In the genomic region with DNA sequence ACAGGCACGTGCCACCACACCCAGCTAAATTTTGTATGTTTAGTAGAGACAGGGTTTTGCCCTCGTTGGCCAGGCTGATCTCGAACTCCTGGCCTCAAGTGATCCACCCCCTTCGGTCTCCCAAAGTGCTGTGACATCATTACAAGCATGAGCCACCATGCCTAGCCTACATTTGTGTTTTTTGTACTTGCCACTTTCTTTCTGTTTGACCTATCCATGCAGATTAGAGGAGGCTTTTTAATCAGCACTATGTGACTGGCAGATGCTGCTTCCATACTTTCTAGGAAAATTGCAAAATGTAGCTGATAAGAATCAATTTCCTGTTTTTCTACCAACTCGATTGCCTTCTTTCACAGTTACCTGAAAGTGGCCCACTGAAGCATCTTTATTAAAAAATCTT, we compare ENCODE assay signal across 14 cellular contexts. TPM values are rescaled to one million over a fixed set of nuclear protein-coding genes. Genes with fewer than 3 reads are reported as not detected.
DNase-seq lines count a peak whose midpoint lies in the region; ATAC-seq and TF ChIP-seq lines count a peak whose summit lies in the region.
"Had no signal": no experiment of that assay in that cellular context is flagged by ENCODE, and none has a peak within 500 bp of the region (broad histone marks: within the 10 kb centered on the region; RNA-seq: fewer than 3 reads in every experiment).

No MANE protein-coding gene starts in this region.

- no peaks in the 10 kb centered on the region for H3K9me3 Mint-ChIP-seq in activated CD8-positive, alpha-beta T cell treated with anti-CD3 and anti-CD28 coated beads, Interleukin-2, amount 10 ng/mL, durations not matched to agents 7 days and 5 days (ENCODE audit: insufficient read depth)
- H3K9me3 Mint-ChIP-seq in activated CD8-positive, alpha-beta T cell treated with anti-CD3 and anti-CD28 coated beads for 36 hours: no peaks in the 10 kb centered on the region
- H3K9me3 Mint-ChIP-seq in CD4-positive, alpha-beta T cell: no peaks in the 10 kb centered on the region

- TF ChIP-seq CTCF in activated CD8-positive, alpha-beta T cell treated with anti-CD3 and anti-CD28 coated beads for 36 hours (IDR thresholded peaks at IDR 0.05): no peak
- TF ChIP-seq CTCF in Loucy (conservative IDR thresholded peaks at IDR 0.05; ENCODE audit: low read length): no peak
- no peak for TF ChIP-seq CTCF in gastrocnemius medialis (IDR thresholded peaks at IDR 0.05 in 4 of 5, conservative IDR thresholded peaks at IDR 0.05 in 1 of 5)
- no peak for TF ChIP-seq CTCF in GM13976 (IDR thresholded peaks at IDR 0.05; ENCODE audit: borderline replicate concordance, control extremely low read depth, extremely low read depth, insufficient read depth, missing control alignments)
- no peak for TF ChIP-seq CTCF in CD4-positive, alpha-beta T cell (IDR thresholded peaks at IDR 0.05)
- no peak for TF ChIP-seq CTCF in esophagus squamous epithelium (IDR thresholded peaks at IDR 0.05)

- no peaks in the 10 kb centered on the region for H3K27me3 ChIP-seq in Loucy (ENCODE audit: insufficient read depth, low read length, poor library complexity, severe bottlenecking)
- H3K27me3 ChIP-seq in gastrocnemius medialis: no peaks in the 10 kb centered on the region
- peaks cover 22% of the 10 kb centered on the region for H3K27me3 ChIP-seq in CD4-positive, alpha-beta T cell (ENCODE audit: control insufficient read depth, insufficient read depth, low read length)
- H3K27me3 ChIP-seq in esophagus squamous epithelium: no peaks in the 10 kb centered on the region
- H3K27me3 ChIP-seq: SJSA1 had no signal

- no peak overlapping the region for H3K9ac ChIP-seq in Loucy (ENCODE audit: low read depth, low read length, poor library complexity, severe bottlenecking)

- intact Hi-C loops in activated CD8-positive, alpha-beta T cell treated with anti-CD3 and anti-CD28 coated beads for 36 hours (cut with micrococcal nuclease): no loop called here
- intact Hi-C loops in gastrocnemius medialis (cut with DNase I; ENCODE audit: low total_unique reads) (no loop called here), esophagus squamous epithelium (cut with DNase I) (no loop called here)
- intact Hi-C loops in CD4-positive, alpha-beta T cell (cut with DNase I, micrococcal nuclease): no loop called here

- H2AFZ ChIP-seq in Loucy (ENCODE audit: low read length): no peak overlapping the region

- H3K27ac Mint-ChIP-seq in activated CD8-positive, alpha-beta T cell treated with anti-CD3 and anti-CD28 coated beads, Interleukin-2, amount 10 ng/mL, durations not matched to agents 7 days and 5 days: peak overlapping the region; percentile 67
- H3K27ac Mint-ChIP-seq in activated CD8-positive, alpha-beta T cell treated with anti-CD3 and anti-CD28 coated beads for 36 hours: no peak overlapping the region
- H3K27ac Mint-ChIP-seq in CD4-positive, alpha-beta T cell: no peak overlapping the region

- no peak overlapping the region for H3K4me3 ChIP-seq in Loucy (ENCODE audit: low read length, poor library complexity, severe bottlenecking)
- H3K4me3 ChIP-seq in gastrocnemius medialis: no peak overlapping the region
- H3K4me3 ChIP-seq in esophagus squamous epithelium: no peak overlapping the region
- H3K4me3 ChIP-seq: SJSA1 had no signal

- POLR2A ChIA-PET in activated CD8-positive, alpha-beta T cell treated with anti-CD3 and anti-CD28 coated beads, Interleukin-2, amount 10 ng/mL, durations not matched to agents 7 days and 5 days (lab: Charles Lee): no interaction called here
- POLR2A ChIA-PET in activated CD8-positive, alpha-beta T cell treated with anti-CD3 and anti-CD28 coated beads for 36 hours (lab: Charles Lee): no interaction called here
- POLR2A ChIA-PET in CD4-positive, alpha-beta T cell (lab: Charles Lee): interaction anchor here (1.5 kb wide), 1 partner anchor 467 kb away, joined by 5 read pairs; no protein-coding TSS in a partner anchor

- H3K36me3 ChIP-seq in Loucy (ENCODE audit: insufficient read depth, low read length) (no peaks in the 10 kb centered on the region), gastrocnemius medialis (peaks cover 0 to 5% of the 10 kb centered on the region in 2 donors), esophagus squamous epithelium (peaks cover 0 to 91% (median 0%) of the 10 kb centered on the region in 3 donors)

- no peak overlapping the region for H3K4me3 Mint-ChIP-seq in activated CD8-positive, alpha-beta T cell treated with anti-CD3 and anti-CD28 coated beads, Interleukin-2, amount 10 ng/mL, durations not matched to agents 7 days and 5 days
- no peak overlapping the region for H3K4me3 Mint-ChIP-seq in activated CD8-positive, alpha-beta T cell treated with anti-CD3 and anti-CD28 coated beads for 36 hours
- H3K4me3 Mint-ChIP-seq in CD4-positive, alpha-beta T cell: no peak overlapping the region

- WGBS in esophagus squamous epithelium, 2 donors: 89 to 90% methylated on average over 5 of the region's 5 CpGs

- no peaks in the 10 kb centered on the region for H3K36me3 Mint-ChIP-seq in activated CD8-positive, alpha-beta T cell treated with anti-CD3 and anti-CD28 coated beads, Interleukin-2, amount 10 ng/mL, durations not matched to agents 7 days and 5 days (ENCODE audit: low read depth)
- H3K36me3 Mint-ChIP-seq in activated CD8-positive, alpha-beta T cell treated with anti-CD3 and anti-CD28 coated beads for 36 hours (ENCODE audit: low read depth): no peaks in the 10 kb centered on the region
- H3K36me3 Mint-ChIP-seq in CD4-positive, alpha-beta T cell (ENCODE audit: low read depth): no peaks in the 10 kb centered on the region

- H3K4me1 Mint-ChIP-seq in activated CD8-positive, alpha-beta T cell treated with anti-CD3 and anti-CD28 coated beads, Interleukin-2, amount 10 ng/mL, durations not matched to agents 7 days and 5 days (ENCODE audit: low read depth): peaks cover 30% of the 10 kb centered on the region
- H3K4me1 Mint-ChIP-seq in activated CD8-positive, alpha-beta T cell treated with anti-CD3 and anti-CD28 coated beads for 36 hours (ENCODE audit: low read depth): peaks cover 22% of the 10 kb centered on the region
- H3K4me1 Mint-ChIP-seq in CD4-positive, alpha-beta T cell (ENCODE audit: low read depth): peaks cover 24% of the 10 kb centered on the region

- H3K4me1 ChIP-seq in Loucy (ENCODE audit: insufficient read depth, low read length, poor library complexity, severe bottlenecking) (peaks cover 41% of the 10 kb centered on the region), gastrocnemius medialis (peaks cover 42 to 47% of the 10 kb centered on the region in 2 donors), esophagus squamous epithelium (peaks cover 19 to 78% (median 19%) of the 10 kb centered on the region in 3 donors)

- CTCF ChIA-PET in activated CD8-positive, alpha-beta T cell treated with anti-CD3 and anti-CD28 coated beads, Interleukin-2, amount 10 ng/mL, durations not matched to agents 7 days and 5 days (lab: Charles Lee): interaction anchor here (1.3 to 1.8 kb wide), 4 partner anchors 15 to 73 kb away, joined by 4 to 15 read pairs (median 6); partner anchors contain the start of genes B9D1 and MAPK7
- CTCF ChIA-PET in activated CD8-positive, alpha-beta T cell treated with anti-CD3 and anti-CD28 coated beads for 36 hours (lab: Charles Lee): interaction anchor here (1.6 to 3.2 kb wide), 3 partner anchors 15 to 57 kb away, joined by 4 to 11 read pairs (median 6); partner anchors contain the start of gene B9D1
- CTCF ChIA-PET in CD4-positive, alpha-beta T cell (lab: Charles Lee): no interaction called here

- no peak for ATAC-seq in activated CD8-positive, alpha-beta T cell treated with anti-CD3 and anti-CD28 coated beads, Interleukin-2, amount 10 ng/mL, durations not matched to agents 7 days and 5 days
- no peak for ATAC-seq in activated CD8-positive, alpha-beta T cell treated with anti-CD3 and anti-CD28 coated beads for 36 hours
- no peak for ATAC-seq in gastrocnemius medialis
- no peak for ATAC-seq in CD4-positive, alpha-beta T cell (ENCODE audit: poor library complexity)

- H4K20me1 ChIP-seq in Loucy (ENCODE audit: insufficient read depth, low read length, poor library complexity, severe bottlenecking): no peaks in the 10 kb centered on the region

- H3K9me3 ChIP-seq in Loucy (ENCODE audit: insufficient read depth, low read depth, low read length): no peaks in the 10 kb centered on the region
- no peaks in the 10 kb centered on the region for H3K9me3 ChIP-seq in gastrocnemius medialis
- no peaks in the 10 kb centered on the region for H3K9me3 ChIP-seq in CD4-positive, alpha-beta T cell (ENCODE audit: control insufficient read depth, low read length)
- H3K9me3 ChIP-seq in esophagus squamous epithelium: no peaks in the 10 kb centered on the region
- H3K9me3 ChIP-seq: SJSA1 had no signal

- peak overlapping the region; percentile 42 for H3K4me2 ChIP-seq in Loucy (ENCODE audit: low read depth, low read length, poor library complexity, severe bottlenecking)

- H3K27ac ChIP-seq in angular gyrus (ENCODE audit: low read depth, low read length): peak overlapping the region; percentile 94
- H3K27ac ChIP-seq in gastrocnemius medialis: peak overlapping the region in 3 of 4 donors; percentile 63 to 70 (median 70)
- no peak overlapping the region for H3K27ac ChIP-seq in CD4-positive, alpha-beta T cell (ENCODE audit: low read depth, low read length)
- no peak overlapping the region for H3K27ac ChIP-seq in esophagus squamous epithelium
- H3K27ac ChIP-seq: SJSA1 had no signal

- DNase-seq in activated CD8-positive, alpha-beta T cell treated with anti-CD3 and anti-CD28 coated beads, Interleukin-2, amount 10 ng/mL, durations not matched to agents 7 days and 5 days: no peak
- DNase-seq in activated CD8-positive, alpha-beta T cell treated with anti-CD3 and anti-CD28 coated beads for 36 hours: no peak
- DNase-seq in gastrocnemius medialis (no peak), GM13976 (ENCODE audit: low spot score) (no peak), esophagus squamous epithelium (lab: John Stamatoyannopoulos, UW) (no peak)
- no peak for DNase-seq in CD4-positive, alpha-beta T cell
- DNase-seq: ACHN; activated gamma-delta T cell treated with Interleukin-2 at 50 U/mL for 16 hours; NCI-H1436; NCI-H345; stimulated activated naive CD4-positive, alpha-beta T cell treated with Interleukin-2 at 50 U/mL for 16 hours had no signal

- TF ChIP-seq POLR2A in gastrocnemius medialis (IDR thresholded peaks at IDR 0.05): no peak
- no peak for TF ChIP-seq POLR2A in esophagus squamous epithelium (IDR thresholded peaks at IDR 0.05)

- H3K27me3 Mint-ChIP-seq in activated CD8-positive, alpha-beta T cell treated with anti-CD3 and anti-CD28 coated beads, Interleukin-2, amount 10 ng/mL, durations not matched to agents 7 days and 5 days (ENCODE audit: low read depth): peaks cover 20% of the 10 kb centered on the region
- peaks cover 37% of the 10 kb centered on the region for H3K27me3 Mint-ChIP-seq in activated CD8-positive, alpha-beta T cell treated with anti-CD3 and anti-CD28 coated beads for 36 hours
- peaks cover 50% of the 10 kb centered on the region for H3K27me3 Mint-ChIP-seq in CD4-positive, alpha-beta T cell

- in situ Hi-C loops in gastrocnemius medialis (cut with MboI; ENCODE audit: low sequenced_read_pairs in 4 of 4): no loop called here
- in situ Hi-C loops in GM13976 (cut with MboI; ENCODE audit: low sequenced_read_pairs, unreplicated experiment): no loop called here

- H3K9me2 ChIP-seq in Loucy (replicated peaks; ENCODE audit: low read depth, low read length): no peaks in the 10 kb centered on the region

- no peaks in the 10 kb centered on the region for H3K79me2 ChIP-seq in Loucy (ENCODE audit: insufficient read depth, low read length)

- H3F3A ChIP-seq in Loucy (ENCODE audit: low read depth): no peaks in the 10 kb centered on the region

RNA-seq across cellular contexts. Expression of gene B9D1, which starts 57.3 kb away (rescaled TPM):
- total RNA-seq in activated CD8-positive, alpha-beta T cell treated with anti-CD3 and anti-CD28 coated beads, Interleukin-2, amount 10 ng/mL, durations not matched to agents 7 days and 5 days: 1 to 10 TPM; 1.1 TPM
- 1 to 10 TPM; 7.2 to 9.4 TPM for total RNA-seq in activated CD8-positive, alpha-beta T cell treated with anti-CD3 and anti-CD28 coated beads for 36 hours
- 10 to 100 TPM in 3 of 4 donors, 1 to 10 TPM in 1; 6.5 to 16.4 (median 14.5) TPM for total RNA-seq in gastrocnemius medialis
- total RNA-seq in CD4-positive, alpha-beta T cell: under 1 TPM; 0.66 to 0.73 TPM
- 10 to 100 TPM in 3 of 4 donors, 1 to 10 TPM in 1; 9.2 to 24.5 (median 13.0) TPM for total RNA-seq in esophagus squamous epithelium

Comparison
In these comparisons a context has a peak if more than half of its experiments do, and no peak if none do; other contexts are left out.
1. H3K27ac ChIP-seq: peak in angular gyrus (single experiment) and gastrocnemius medialis (3 of 4); none in CD4-positive, alpha-beta T cell (single experiment) and esophagus squamous epithelium (0 of 4).